ENCODE assay signal across 8 cellular contexts in genomic region chr11:67234571-67234970, GRCh38. TPM values are rescaled to one million over a fixed set of nuclear protein-coding genes. Genes with fewer than 3 reads are reported as not detected.
DNase-seq lines count a peak whose midpoint lies in the region; ATAC-seq, FAIRE-seq and TF ChIP-seq lines count a peak whose summit lies in the region.
"Not testable (repeated sequence)": the region's sequence is repeated elsewhere in the genome, so short reads cannot be mapped to it uniquely, and the experiment has no call there.

No MANE protein-coding gene starts in this region.

- intact Hi-C loops in CD8-positive, alpha-beta T cell (cut with DNase I, micrococcal nuclease) = loop anchor here in 1 of 2 experiments (5.0 kb wide), 1 partner anchor 1047 kb away; no protein-coding TSS in a partner anchor
- intact Hi-C loops in activated CD4-positive, alpha-beta T cell treated with anti-CD3 and anti-CD28 coated beads, Interleukin-2, amount 10 ng/mL, durations not matched to agents 24 days and 14 days (cut with micrococcal nuclease) = not testable (repeated sequence)

- H3K27ac ChIP-seq in CD8-positive, alpha-beta T cell (ENCODE audit: low read depth, low read length); trophoblast cell (ENCODE audit: low read depth, low read length): not testable (repeated sequence)
- peak overlapping the region; percentile 29 for H3K27ac ChIP-seq in RWPE1

- peaks cover 41% of the 10 kb centered on the region for H3K36me3 Mint-ChIP-seq in CD8-positive, alpha-beta T cell
- H3K36me3 Mint-ChIP-seq in activated CD4-positive, alpha-beta T cell treated with anti-CD3 and anti-CD28 coated beads, Interleukin-2, amount 10 ng/mL, durations not matched to agents 24 days and 14 days (ENCODE audit: low read depth) = peaks cover 23% of the 10 kb centered on the region
- H3K36me3 Mint-ChIP-seq in activated T-helper 17 cell treated with anti-CD3 and anti-CD28 coated beads, Interleukin-2, amount 50 U/mL, for 72 hours (ENCODE audit: low read depth) = peaks cover 59% of the 10 kb centered on the region
- H3K36me3 Mint-ChIP-seq in immature natural killer cell = not testable (repeated sequence)
- peaks cover 11% of the 10 kb centered on the region for H3K36me3 Mint-ChIP-seq in type B pancreatic cell

- ATAC-seq in CD8-positive, alpha-beta T cell; activated T-helper 17 cell treated with anti-CD3 and anti-CD28 coated beads, Interleukin-2, amount 50 U/mL, for 72 hours (replicated peaks): not testable (repeated sequence)

- not testable (repeated sequence) for H3K23ac ChIP-seq in trophoblast cell (ENCODE audit: low read length)

- H2BK12ac ChIP-seq in trophoblast cell (ENCODE audit: low read length) = peak overlapping the region; percentile 64

- H3K27me3 ChIP-seq in CD8-positive, alpha-beta T cell (ENCODE audit: insufficient read depth, low read length); bronchial epithelial cell (ENCODE audit: control insufficient read depth, insufficient read depth, low read length); trophoblast cell (ENCODE audit: insufficient read depth, low read length): not testable (repeated sequence)

- H3K9me3 Mint-ChIP-seq in CD8-positive, alpha-beta T cell; activated CD4-positive, alpha-beta T cell treated with anti-CD3 and anti-CD28 coated beads, Interleukin-2, amount 10 ng/mL, durations not matched to agents 24 days and 14 days; activated T-helper 17 cell treated with anti-CD3 and anti-CD28 coated beads, Interleukin-2, amount 50 U/mL, for 72 hours; immature natural killer cell; type B pancreatic cell: not testable (repeated sequence)

- H2AK5ac ChIP-seq in trophoblast cell (ENCODE audit: low read length) = not testable (repeated sequence)

- H3K27ac Mint-ChIP-seq in CD8-positive, alpha-beta T cell = peak overlapping the region; percentile 18
- H3K27ac Mint-ChIP-seq in activated CD4-positive, alpha-beta T cell treated with anti-CD3 and anti-CD28 coated beads, Interleukin-2, amount 10 ng/mL, durations not matched to agents 24 days and 14 days = not testable (repeated sequence)
- H3K27ac Mint-ChIP-seq in activated T-helper 17 cell treated with anti-CD3 and anti-CD28 coated beads, Interleukin-2, amount 50 U/mL, for 72 hours = peak overlapping the region; percentile 36
- H3K27ac Mint-ChIP-seq in immature natural killer cell (peak overlapping the region in 4 of 6 donors; percentile 4 to 73 (median 57)), type B pancreatic cell (peak overlapping the region; percentile 50)

- H3K79me2 ChIP-seq in trophoblast cell (ENCODE audit: control insufficient read depth, insufficient read depth, low read length, poor library complexity) = not testable (repeated sequence)

- POLR2A ChIA-PET in CD8-positive, alpha-beta T cell (lab: Charles Lee) = interaction anchor here (0.6 to 0.7 kb wide), 2 partner anchors 364 to 706 kb away, joined by 3 to 4 read pairs; no protein-coding TSS in a partner anchor
- POLR2A ChIA-PET in RWPE1 (lab: Yijun Ruan, JAX; ENCODE audit: low non-redundant PET) = not testable (repeated sequence)

- not testable (repeated sequence) for H2BK5ac ChIP-seq in trophoblast cell (ENCODE audit: low read depth, low read length, poor library complexity)

- CTCF ChIA-PET in CD8-positive, alpha-beta T cell (lab: Charles Lee); RWPE1 (lab: Yijun Ruan, JAX): not testable (repeated sequence)

- not testable (repeated sequence) for H3K27me3 Mint-ChIP-seq in CD8-positive, alpha-beta T cell (ENCODE audit: low read depth); activated CD4-positive, alpha-beta T cell treated with anti-CD3 and anti-CD28 coated beads, Interleukin-2, amount 10 ng/mL, durations not matched to agents 24 days and 14 days; activated T-helper 17 cell treated with anti-CD3 and anti-CD28 coated beads, Interleukin-2, amount 50 U/mL, for 72 hours; type B pancreatic cell
- H3K27me3 Mint-ChIP-seq in immature natural killer cell (ENCODE audit: low read depth in 3 of 3) = peaks cover 0 to 12% (median 6%) of the 10 kb centered on the region in 3 donors

- H4K91ac ChIP-seq in trophoblast cell (ENCODE audit: low read depth, low read length) = not testable (repeated sequence)

- not testable (repeated sequence) for H3K9me3 ChIP-seq in CD8-positive, alpha-beta T cell (ENCODE audit: low read length); trophoblast cell (ENCODE audit: insufficient read depth, low read depth, low read length)

- H3K4me3 ChIP-seq in CD8-positive, alpha-beta T cell (ENCODE audit: low read depth, low read length); bronchial epithelial cell (ENCODE audit: low read depth, low read length); trophoblast cell (ENCODE audit: low read depth, low read length): not testable (repeated sequence)

- peak overlapping the region; percentile 45 for H3K18ac ChIP-seq in trophoblast cell (ENCODE audit: low read length)

- no CpG with 5 or more reads among the region's 8 CpGs for whole genome bisulfite sequencing in trophoblast cell (ENCODE audit: extremely low coverage, insufficient coverage, insufficient read length)

- not testable (repeated sequence) for DNase-seq in CD8-positive, alpha-beta T cell; RWPE1 (ENCODE audit: low spot score); immature natural killer cell; trophoblast cell; type B pancreatic cell (ENCODE audit: extremely low spot score, unreplicated experiment)
- peak; percentile 58 for DNase-seq in activated CD4-positive, alpha-beta T cell treated with anti-CD3 and anti-CD28 coated beads, Interleukin-2, amount 10 ng/mL, durations not matched to agents 24 days and 14 days
- peak; percentile 89 for DNase-seq in bronchial epithelial cell (ENCODE audit: low read depth)

- not testable (repeated sequence) for H3K14ac ChIP-seq in trophoblast cell (ENCODE audit: low read length)

- not testable (repeated sequence) for TF ChIP-seq CTCF in CD8-positive, alpha-beta T cell (IDR thresholded peaks at IDR 0.05); RWPE1 (conservative IDR thresholded peaks at IDR 0.05; ENCODE audit: low read depth); bronchial epithelial cell (IDR thresholded peaks at IDR 0.05; ENCODE audit: insufficient read depth, low read length, severe bottlenecking); type B pancreatic cell (conservative IDR thresholded peaks at IDR 0.05)

- peaks cover 35% of the 10 kb centered on the region for H3K4me1 Mint-ChIP-seq in CD8-positive, alpha-beta T cell (ENCODE audit: low read depth)
- H3K4me1 Mint-ChIP-seq in activated CD4-positive, alpha-beta T cell treated with anti-CD3 and anti-CD28 coated beads, Interleukin-2, amount 10 ng/mL, durations not matched to agents 24 days and 14 days = peaks cover 35% of the 10 kb centered on the region
- peaks cover 22% of the 10 kb centered on the region for H3K4me1 Mint-ChIP-seq in activated T-helper 17 cell treated with anti-CD3 and anti-CD28 coated beads, Interleukin-2, amount 50 U/mL, for 72 hours
- peaks cover 25 to 48% of the 10 kb centered on the region in 2 donors for H3K4me1 Mint-ChIP-seq in immature natural killer cell
- H3K4me1 Mint-ChIP-seq in type B pancreatic cell (ENCODE audit: unreplicated experiment) = peaks cover 19% of the 10 kb centered on the region

- H4K8ac ChIP-seq in trophoblast cell (ENCODE audit: low read depth, low read length) = peak overlapping the region; percentile 27

- peaks cover 13% of the 10 kb centered on the region for H3K4me1 ChIP-seq in CD8-positive, alpha-beta T cell (ENCODE audit: insufficient read depth, low read length)
- peaks cover 6 to 10% of the 10 kb centered on the region in 2 experiments for H3K4me1 ChIP-seq in trophoblast cell (ENCODE audit: control insufficient read depth in 1 of 2, insufficient read depth in 2 of 2, low read length in 2 of 2)

- H3K79me1 ChIP-seq in trophoblast cell (ENCODE audit: low read length) = not testable (repeated sequence)

- not testable (repeated sequence) for H3K4me2 ChIP-seq in trophoblast cell (ENCODE audit: low read length)

- H2BK120ac ChIP-seq in trophoblast cell (ENCODE audit: insufficient read depth, low read length, poor library complexity) = not testable (repeated sequence)

- not testable (repeated sequence) for H3K4ac ChIP-seq in trophoblast cell (ENCODE audit: low read depth, low read length)

- not testable (repeated sequence) for H2AFZ ChIP-seq in trophoblast cell (ENCODE audit: insufficient read depth, low read length, poor library complexity)

- FAIRE-seq in bronchial epithelial cell (lab: Jason Lieb, UNC) = not testable (repeated sequence)

- H3K36me3 ChIP-seq in CD8-positive, alpha-beta T cell (ENCODE audit: insufficient read depth, low read length); bronchial epithelial cell (ENCODE audit: control insufficient read depth, insufficient read depth, low read length): not testable (repeated sequence)
- peaks cover 16 to 21% of the 10 kb centered on the region in 2 experiments for H3K36me3 ChIP-seq in trophoblast cell (ENCODE audit: control insufficient read depth in 1 of 2, insufficient read depth in 2 of 2, low read length in 2 of 2)

- H3K9ac ChIP-seq in trophoblast cell (ENCODE audit: low read length) = not testable (repeated sequence)

- not testable (repeated sequence) for H3K4me3 Mint-ChIP-seq in CD8-positive, alpha-beta T cell; activated CD4-positive, alpha-beta T cell treated with anti-CD3 and anti-CD28 coated beads, Interleukin-2, amount 10 ng/mL, durations not matched to agents 24 days and 14 days; activated T-helper 17 cell treated with anti-CD3 and anti-CD28 coated beads, Interleukin-2, amount 50 U/mL, for 72 hours; type B pancreatic cell
- H3K4me3 Mint-ChIP-seq in immature natural killer cell = peak overlapping the region in 1 of 5 donors; percentile 0

- not testable (repeated sequence) for H4K12ac ChIP-seq in trophoblast cell (ENCODE audit: low read depth, low read length)

RNA-seq across cellular contexts. Expression of gene GRK2, which starts 31.7 kb away (rescaled TPM):
- 100 to 1,000 TPM; 356 to 371 TPM for total RNA-seq in CD8-positive, alpha-beta T cell
- total RNA-seq in activated CD4-positive, alpha-beta T cell treated with anti-CD3 and anti-CD28 coated beads, Interleukin-2, amount 10 ng/mL, durations not matched to agents 24 days and 14 days = 244 and 248 TPM in 2 replicates
- 100 to 1,000 TPM; 197 to 265 TPM for total RNA-seq in activated T-helper 17 cell treated with anti-CD3 and anti-CD28 coated beads, Interleukin-2, amount 50 U/mL, for 72 hours
- total RNA-seq in bronchial epithelial cell (55.0 and 77.4 TPM in 2 replicates), type B pancreatic cell (ENCODE audit: low replicate concordance) (53.1 and 62.2 TPM in 2 replicates)
- polyA plus RNA-seq in immature natural killer cell = 10 to 100 TPM; 15.2 to 25.9 (median 22.9) TPM
- polyA plus RNA-seq in trophoblast cell (2013) = 22.3 and 22.9 TPM in 2 replicates

RNA-seq across cellular contexts. Expression of gene ANKRD13D, which starts 54.5 kb away (rescaled TPM):
- 100 to 1,000 TPM; 152 TPM for total RNA-seq in CD8-positive, alpha-beta T cell
- total RNA-seq in activated CD4-positive, alpha-beta T cell treated with anti-CD3 and anti-CD28 coated beads, Interleukin-2, amount 10 ng/mL, durations not matched to agents 24 days and 14 days = 114 and 124 TPM in 2 replicates
- total RNA-seq in activated T-helper 17 cell treated with anti-CD3 and anti-CD28 coated beads, Interleukin-2, amount 50 U/mL, for 72 hours = 100 to 1,000 TPM; 102 to 137 TPM
- total RNA-seq in bronchial epithelial cell (22.4 and 42.8 TPM in 2 replicates), type B pancreatic cell (ENCODE audit: low replicate concordance) (70.5 and 80.9 TPM in 2 replicates)
- polyA plus RNA-seq in immature natural killer cell = 10 to 100 TPM; 12.4 to 26.7 (median 14.2) TPM
- polyA plus RNA-seq in trophoblast cell (2013) = 20.5 and 20.9 TPM in 2 replicates
